18 cellular contexts compared by ENCODE assay signal in the genomic region with DNA sequence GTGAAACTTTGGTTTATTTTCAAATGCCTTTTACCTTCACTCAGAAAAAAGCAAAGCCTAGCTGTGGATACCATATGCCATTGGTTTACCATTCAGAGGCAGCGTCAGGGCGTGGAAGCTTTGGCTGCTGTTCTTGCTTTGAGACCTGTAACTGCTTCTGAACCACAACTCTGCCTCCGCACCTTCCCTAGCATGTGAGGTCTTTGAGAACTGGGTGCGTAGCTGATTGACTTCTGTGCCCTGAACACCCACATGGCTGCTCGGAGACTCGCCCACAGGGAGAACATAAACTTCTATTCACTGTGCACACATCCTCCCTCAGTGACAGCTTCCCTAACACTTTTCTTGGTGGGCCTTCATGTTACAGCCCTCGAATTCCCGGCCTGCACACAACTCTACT. TPM values are rescaled to one million over a fixed set of nuclear protein-coding genes. Genes with fewer than 3 reads are reported as not detected.
"Had no signal": no experiment of that assay in that cellular context is flagged by ENCODE, and none has a peak within 500 bp of the region (broad histone marks: within the 10 kb centered on the region; RNA-seq: fewer than 3 reads in every experiment).

No MANE protein-coding gene starts in this region.

- H3K36me3 ChIP-seq: prostate gland, uterus had no signal

- H3K27me3 ChIP-seq: uterus had no signal

- DNase-seq: activated CD4-positive, CD25-positive, alpha-beta regulatory T cell treated with anti-CD3 and anti-CD28 coated beads, Interleukin-2, amount 50 U/mL, for 72 hours; activated T-cell treated with anti-CD3 and anti-CD28 coated beads for 4 hours; cortex of kidney; effector CD8-positive, alpha-beta T cell; foreskin melanocyte; T-helper 1 cell; T1000; uterus had no signal

- H3K27ac Mint-ChIP-seq: nephron; stimulated activated memory B cell treated with anti-CD40 and anti-IgM and Interleukin-4, amounts not matched to agents 10 μg/mL and 1 μg/mL and 100 μg/mL, for 72 hours had no signal

- H3K27ac ChIP-seq: prostate gland, uterus had no signal

- H3K4me3 Mint-ChIP-seq: activated naive CD4-positive, alpha-beta T cell treated with anti-CD3 and anti-CD28 coated beads, Interleukin-2, amount 50 U/mL, for 24 hours; brain; nephron; stimulated activated memory B cell treated with anti-CD40 and anti-IgM and Interleukin-4, amounts not matched to agents 10 μg/mL and 1 μg/mL and 100 μg/mL, for 72 hours had no signal

- ATAC-seq: SK-N-SH treated with all-trans-retinoic acid at 6 μM for 48 hours; stimulated activated memory B cell treated with anti-CD40 and anti-IgM and Interleukin-4, amounts not matched to agents 10 μg/mL and 1 μg/mL and 100 μg/mL, for 72 hours had no signal

- H3K4me1 ChIP-seq: prostate gland had no signal

- H3K9me3 ChIP-seq: prostate gland, uterus had no signal

- H3K4me1 Mint-ChIP-seq: nephron had no signal

- H3K9me3 Mint-ChIP-seq: activated naive CD4-positive, alpha-beta T cell treated with anti-CD3 and anti-CD28 coated beads, Interleukin-2, amount 50 U/mL, for 24 hours; brain; nephron; stimulated activated memory B cell treated with anti-CD40 and anti-IgM and Interleukin-4, amounts not matched to agents 10 μg/mL and 1 μg/mL and 100 μg/mL, for 72 hours had no signal

- H3K27me3 Mint-ChIP-seq: activated naive CD4-positive, alpha-beta T cell treated with anti-CD3 and anti-CD28 coated beads, Interleukin-2, amount 50 U/mL, for 24 hours; brain; stimulated activated memory B cell treated with anti-CD40 and anti-IgM and Interleukin-4, amounts not matched to agents 10 μg/mL and 1 μg/mL and 100 μg/mL, for 72 hours had no signal

- H3K4me3 ChIP-seq: prostate gland, uterus had no signal

RNA-seq across cellular contexts. Expression of gene CLDN20, which starts 11.2 kb away (rescaled TPM):
- total RNA-seq: fibroblast of lung, mesenteric fat pad, omental fat pad, prostate gland had no signal
- polyA plus RNA-seq: fibroblast of lung, thymus had no signal
